ENCODE assay signal across 13 cellular contexts in the genomic region with DNA sequence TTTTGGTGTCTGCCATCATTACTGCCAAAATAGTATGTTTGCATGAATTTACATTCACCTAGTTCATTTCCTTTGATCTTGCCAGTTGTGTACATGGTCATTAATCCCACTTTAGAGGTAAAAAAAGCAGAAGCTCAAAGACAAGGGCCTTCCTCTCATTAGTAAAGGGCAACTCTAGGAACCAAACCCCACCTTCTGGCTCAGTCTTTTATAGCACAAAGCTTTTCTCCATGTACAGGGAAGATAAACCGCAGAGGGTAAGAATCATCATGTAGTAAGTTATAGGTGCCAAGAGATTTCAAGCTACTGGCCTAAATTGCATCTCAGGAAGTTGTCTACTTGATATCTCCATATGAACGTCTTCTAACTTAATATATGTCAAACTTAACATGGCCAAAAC. TPM values are rescaled to one million over a fixed set of nuclear protein-coding genes. Genes with fewer than 3 reads are reported as not detected.
DNase-seq lines count a peak whose midpoint lies in the region; ATAC-seq, FAIRE-seq and TF ChIP-seq lines count a peak whose summit lies in the region.
"Had no signal": no experiment of that assay in that cellular context is flagged by ENCODE, and none has a peak within 500 bp of the region (broad histone marks: within the 10 kb centered on the region; RNA-seq: fewer than 3 reads in every experiment).

No MANE protein-coding gene starts in this region.

- WGBS in small intestine, 3 donors: 73 to 80% (median 77%) methylated on average over 2 of the region's 2 CpGs

- no peaks in the 10 kb centered on the region for H3K27me3 ChIP-seq in small intestine (ENCODE audit: control insufficient read depth in 2 of 2, insufficient read depth in 2 of 2, low read length in 2 of 2)
- H3K27me3 ChIP-seq: upper lobe of right lung had no signal

- H3K4me1 ChIP-seq in small intestine (ENCODE audit: control insufficient read depth in 2 of 2, insufficient read depth in 1 of 2, low read depth in 1 of 2, low read length in 1 of 2): no peaks in the 10 kb centered on the region
- H3K4me1 ChIP-seq: upper lobe of right lung had no signal

- H3K9me3 ChIP-seq in small intestine (ENCODE audit: control insufficient read depth, low read depth): no peaks in the 10 kb centered on the region

- peak; percentile 25 for TF ChIP-seq CTCF in AG09309 (IDR thresholded peaks at IDR 0.05; ENCODE audit: control insufficient read depth, insufficient read depth, low read depth, low read length, missing control alignments)

- H3K4me3 ChIP-seq in AG09309 (ENCODE audit: control insufficient read depth, low read depth, low read length): no peak overlapping the region
- H3K4me3 ChIP-seq in small intestine (ENCODE audit: low read depth in 1 of 2, low read length in 2 of 2): no peak overlapping the region
- H3K4me3 ChIP-seq: upper lobe of right lung had no signal

- no peak overlapping the region for H3K27ac ChIP-seq in small intestine (ENCODE audit: low read depth in 1 of 2, low read length in 1 of 2)
- H3K27ac ChIP-seq: upper lobe of right lung had no signal

- peaks cover 4 to 12% of the 10 kb centered on the region in 2 donors for H3K36me3 ChIP-seq in small intestine (ENCODE audit: control insufficient read depth in 2 of 2, insufficient read depth in 2 of 2, low read length in 2 of 2)

- FAIRE-seq in GM12892 (lab: Jason Lieb, UNC) (peak; percentile 42), small intestine (lab: Jason Lieb, UNC) (no peak)
- FAIRE-seq: bronchial epithelial cell, GM18507 had no signal

- DNase-seq in AG09309 (ENCODE audit: low read depth) (no peak), GM12892 (ENCODE audit: insufficient read length) (no peak), OCI-M2 (lab: John Stamatoyannopoulos, UW; ENCODE audit: unreplicated experiment) (peak; percentile 20), fibroblast of peridontal ligament (ENCODE audit: extremely low read depth) (peak; percentile 19), small intestine (no peak), islet precursor cell (no peak), DMS153 treated with DMSO at 0.1 percent for 48 hours (lab: John Stamatoyannopoulos, UW; ENCODE audit: unreplicated experiment) (no peak)
- DNase-seq: CD4-positive, alpha-beta memory T cell; left colon; upper lobe of right lung had no signal

- no peak for TF ChIP-seq POLR2A in GM12892 (IDR thresholded peaks at IDR 0.05; ENCODE audit: low read depth, low read length)

- no peak for ATAC-seq in HG03457 (IDR thresholded peaks at IDR 0.05; ENCODE audit: unreplicated experiment)
- ATAC-seq: left colon, upper lobe of right lung had no signal

RNA-seq across cellular contexts. Expression of gene SPG21, which starts 19.3 kb away (rescaled TPM):
- 63.9 TPM for polyA plus RNA-seq in GM12892 (2012; ENCODE audit: missing spikeins)
- 10 to 100 TPM; 58.1 to 74.3 (median 62.3) TPM for polyA plus RNA-seq in small intestine

RNA-seq across cellular contexts. Expression of gene MTFMT, which starts 20.4 kb away (rescaled TPM):
- polyA plus RNA-seq in GM12892 (2012; ENCODE audit: missing spikeins): 14.9 TPM
- 10 to 100 TPM in 2 of 3 donors, 1 to 10 TPM in 1; 9.7 to 14.8 (median 11.5) TPM for polyA plus RNA-seq in small intestine

RNA-seq across cellular contexts. Expression of gene SLC51B, which starts 36.2 kb away (rescaled TPM):
- not detected for polyA plus RNA-seq in GM12892 (2012; ENCODE audit: missing spikeins)
- 100 to 1,000 TPM in 2 of 3 donors, 10 to 100 TPM in 1; 82.7 to 258 (median 242) TPM for polyA plus RNA-seq in small intestine
- polyA plus RNA-seq: CD4-positive, alpha-beta memory T cell had no signal

RNA-seq across cellular contexts. Expression of gene RASL12, which starts 58.8 kb away (rescaled TPM):
- polyA plus RNA-seq in GM12892 (2012; ENCODE audit: missing spikeins): not detected
- 1 to 10 TPM in 2 of 3 donors, under 1 TPM in 1; 0.45 to 7.7 (median 2.2) TPM for polyA plus RNA-seq in small intestine
- polyA plus RNA-seq: CD4-positive, alpha-beta memory T cell had no signal

Comparison
In these comparisons a context has a peak if more than half of its experiments do, and no peak if none do; other contexts are left out.
1. DNase-seq: peak in OCI-M2 (single experiment) and fibroblast of peridontal ligament (single experiment); none in AG09309 (single experiment), GM12892 (single experiment), small intestine (single experiment), islet precursor cell (single experiment) and DMS153 treated with DMSO at 0.1 percent for 48 hours (single experiment).